In genomic region chr2:204234879-204235278, GRCh38 we compare ENCODE assay signal across 21 cellular contexts.
DNase-seq lines count a peak whose midpoint lies in the region; ATAC-seq and TF ChIP-seq lines count a peak whose summit lies in the region.
"Had no signal": no experiment of that assay in that cellular context is flagged by ENCODE, and none has a peak within 500 bp of the region (broad histone marks: within the 10 kb centered on the region; RNA-seq: fewer than 3 reads in every experiment).

No MANE protein-coding gene starts in this region.

- no peaks in the 10 kb centered on the region for H3K27me3 ChIP-seq in gastroesophageal sphincter
- H3K27me3 ChIP-seq: right lobe of liver, upper lobe of left lung had no signal

- in situ Hi-C loops in astrocyte of the spinal cord (cut with HindIII; ENCODE audit: low sequenced_read_pairs): no loop called here

- no peaks in the 10 kb centered on the region for H3K4me1 ChIP-seq in gastroesophageal sphincter
- H3K4me1 ChIP-seq: Caco-2, right lobe of liver, upper lobe of left lung had no signal

- no peaks in the 10 kb centered on the region for H3K36me3 Mint-ChIP-seq in activated T-helper 17 cell treated with anti-CD3 and anti-CD28 coated beads, Interleukin-2, amount 50 U/mL, for 72 hours (ENCODE audit: low read depth)

- no peaks in the 10 kb centered on the region for H3K4me1 Mint-ChIP-seq in activated T-helper 17 cell treated with anti-CD3 and anti-CD28 coated beads, Interleukin-2, amount 50 U/mL, for 72 hours
- H3K4me1 Mint-ChIP-seq: B cell had no signal

- 12% methylated on average over 2 of the region's 4 CpGs; no CpG with 5 or more reads in 1 of the 2 donors for WGBS in gastroesophageal sphincter (ENCODE audit: low coverage in 1 of 2), 2 donors

- ATAC-seq in gastroesophageal sphincter: no peak
- no peak for ATAC-seq in activated T-helper 17 cell treated with anti-CD3 and anti-CD28 coated beads, Interleukin-2, amount 50 U/mL, for 72 hours (replicated peaks)
- ATAC-seq: left ventricle myocardium superior, right lobe of liver had no signal

- TF ChIP-seq CTCF in AG10803 (conservative IDR thresholded peaks at IDR 0.05; ENCODE audit: low read length) (no peak), astrocyte of the spinal cord (IDR thresholded peaks at IDR 0.05; ENCODE audit: low read depth, low read length) (no peak), gastroesophageal sphincter (IDR thresholded peaks at IDR 0.05) (no peak)

- H3K4me3 Mint-ChIP-seq in activated T-helper 17 cell treated with anti-CD3 and anti-CD28 coated beads, Interleukin-2, amount 50 U/mL, for 72 hours: no peak overlapping the region
- H3K4me3 Mint-ChIP-seq: B cell; endodermal cell; stimulated activated naive CD8-positive, alpha-beta T cell treated with anti-CD3 and anti-CD28 coated beads, Interleukin-15, Interleukin-2, amounts not matched to agents 100 ng/mL and 50 ng/mL, for 24 hours had no signal

- no peak overlapping the region for H3K27ac ChIP-seq in gastroesophageal sphincter
- H3K27ac ChIP-seq: PC-9, right lobe of liver, upper lobe of left lung had no signal

- peaks cover 25% of the 10 kb centered on the region for H3K27me3 Mint-ChIP-seq in activated T-helper 17 cell treated with anti-CD3 and anti-CD28 coated beads, Interleukin-2, amount 50 U/mL, for 72 hours

- H3K9me3 ChIP-seq in gastroesophageal sphincter: no peaks in the 10 kb centered on the region
- H3K9me3 ChIP-seq: Caco-2, right lobe of liver, upper lobe of left lung had no signal

- H3K27ac Mint-ChIP-seq in activated T-helper 17 cell treated with anti-CD3 and anti-CD28 coated beads, Interleukin-2, amount 50 U/mL, for 72 hours: no peak overlapping the region
- H3K27ac Mint-ChIP-seq: B cell; endodermal cell; stimulated activated naive CD8-positive, alpha-beta T cell treated with anti-CD3 and anti-CD28 coated beads, Interleukin-15, Interleukin-2, amounts not matched to agents 100 ng/mL and 50 ng/mL, for 24 hours had no signal

- peaks cover 4% of the 10 kb centered on the region for H3K9me3 Mint-ChIP-seq in activated T-helper 17 cell treated with anti-CD3 and anti-CD28 coated beads, Interleukin-2, amount 50 U/mL, for 72 hours
- H3K9me3 Mint-ChIP-seq: endodermal cell; stimulated activated naive CD8-positive, alpha-beta T cell treated with anti-CD3 and anti-CD28 coated beads, Interleukin-15, Interleukin-2, amounts not matched to agents 100 ng/mL and 50 ng/mL, for 24 hours had no signal

- no peak for TF ChIP-seq EP300 in gastroesophageal sphincter (IDR thresholded peaks at IDR 0.05)

- no peak for TF ChIP-seq POLR2A in gastroesophageal sphincter (IDR thresholded peaks at IDR 0.05)

- no peaks in the 10 kb centered on the region for H3K36me3 ChIP-seq in gastroesophageal sphincter
- H3K36me3 ChIP-seq: right lobe of liver, upper lobe of left lung had no signal

- DNase-seq in AG10803 (ENCODE audit: low read depth) (peak; percentile 53), HT1080 (ENCODE audit: low read depth) (peak; percentile 82), astrocyte of the spinal cord (ENCODE audit: low read depth, low spot score) (peak; percentile 33), iris pigment epithelial cell (ENCODE audit: low read depth) (peak; percentile 55), AG08395 (ENCODE audit: low spot score) (no peak), NCI-H345 treated with DMSO at 0.1 percent for 48 hours (lab: John Stamatoyannopoulos, UW; ENCODE audit: unreplicated experiment) (no peak)
- DNase-seq: activated CD4-positive, alpha-beta T cell treated with anti-CD3 and anti-CD28 coated beads for 1 hour; endodermal cell; foreskin melanocyte; GF-D8; left ventricle myocardium superior; NCI-H1436; NCI-H82; PC-9; right lobe of liver; upper lobe of left lung had no signal

- H3K4me3 ChIP-seq in AG10803 (ENCODE audit: low read length): no peak overlapping the region
- H3K4me3 ChIP-seq in astrocyte of the spinal cord (ENCODE audit: low read depth, low read length): no peak overlapping the region
- H3K4me3 ChIP-seq in gastroesophageal sphincter: no peak overlapping the region
- H3K4me3 ChIP-seq: PC-9, right lobe of liver, upper lobe of left lung had no signal

Comparison
In these comparisons a context has a peak if more than half of its experiments do, and no peak if none do; other contexts are left out.
1. DNase-seq: peak in AG10803 (single experiment), HT1080 (single experiment), astrocyte of the spinal cord (single experiment) and iris pigment epithelial cell (single experiment); none in AG08395 (single experiment) and NCI-H345 treated with DMSO at 0.1 percent for 48 hours (single experiment).